8 cellular contexts compared by ENCODE assay signal in the genomic region with DNA sequence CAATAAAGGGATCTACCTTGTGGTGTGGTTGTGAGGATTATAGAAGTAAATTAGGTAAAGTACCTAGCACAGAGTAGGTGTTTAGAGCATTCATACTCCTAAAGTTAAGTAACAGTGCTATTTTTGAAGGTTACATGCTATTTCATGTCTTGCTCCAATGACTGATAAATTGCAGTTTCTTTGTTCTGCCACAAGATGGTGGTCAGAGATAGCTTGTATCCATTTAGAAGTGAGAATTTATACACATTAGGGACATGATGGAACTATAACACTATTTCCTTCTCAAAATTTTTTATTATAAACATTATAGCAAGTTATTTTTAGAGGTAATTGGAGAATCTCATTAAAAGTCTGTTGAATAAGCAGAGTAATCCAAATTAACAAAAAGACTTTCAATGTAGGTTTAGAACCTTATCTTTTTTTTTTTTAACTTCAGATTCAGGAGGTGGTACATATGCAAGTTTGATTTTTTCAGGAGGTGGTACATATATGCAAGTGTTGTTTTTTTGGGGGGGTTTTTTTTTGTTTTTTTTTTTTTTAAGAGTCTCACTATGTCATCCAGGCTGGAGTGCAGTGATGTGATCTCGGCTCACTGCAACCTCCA. TPM values are rescaled to one million over a fixed set of nuclear protein-coding genes. Genes with fewer than 3 reads are reported as not detected.
A peak's percentile ranks its signal among the peaks of the same experiment; 100 is the strongest.
DNase-seq lines count a peak whose midpoint lies in the region; ATAC-seq and TF ChIP-seq lines count a peak whose summit lies in the region.

No MANE protein-coding gene starts in this region.

- peak overlapping the region; percentile 34; the same call in 1 of the 2 replicates for H3K27ac ChIP-seq in RWPE1
- no peak overlapping the region for H3K27ac ChIP-seq in osteoblast (ENCODE audit: low read depth, low read length)

- POLR2A ChIA-PET in activated CD4-positive, alpha-beta T cell treated with anti-CD3 and anti-CD28 coated beads, Interleukin-2, amount 10 ng/mL, durations not matched to agents 7 days and 5 days (lab: Charles Lee): no interaction called here
- POLR2A ChIA-PET in RWPE1 (lab: Yijun Ruan, JAX; ENCODE audit: low non-redundant PET): no interaction called here

- H3K4me3 Mint-ChIP-seq in activated CD4-positive, alpha-beta T cell treated with anti-CD3 and anti-CD28 coated beads, Interleukin-2, amount 10 ng/mL, durations not matched to agents 7 days and 5 days: no peak overlapping the region

- H3K36me3 Mint-ChIP-seq in activated CD4-positive, alpha-beta T cell treated with anti-CD3 and anti-CD28 coated beads, Interleukin-2, amount 10 ng/mL, durations not matched to agents 7 days and 5 days (ENCODE audit: low read depth): peaks cover 22% of the 10 kb centered on the region

- no peaks in the 10 kb centered on the region for H3K9me3 Mint-ChIP-seq in activated CD4-positive, alpha-beta T cell treated with anti-CD3 and anti-CD28 coated beads, Interleukin-2, amount 10 ng/mL, durations not matched to agents 7 days and 5 days

- TF ChIP-seq CTCF in RWPE1 (conservative IDR thresholded peaks at IDR 0.05; ENCODE audit: low read depth) (peak; percentile 90), epithelial cell of proximal tubule (conservative IDR thresholded peaks at IDR 0.05; ENCODE audit: low read depth, low read length) (peak; percentile 65), osteoblast (IDR thresholded peaks at IDR 0.05; ENCODE audit: extremely low read depth, low read depth, low read length) (peak; percentile 70)

- H3K79me2 ChIP-seq in osteoblast (ENCODE audit: insufficient read depth, low read length): peaks cover 49% of the 10 kb centered on the region

- no peaks in the 10 kb centered on the region for H4K20me1 ChIP-seq in osteoblast (ENCODE audit: insufficient read depth, low read length)

- peak; percentile 74 for ATAC-seq in HG02852 (IDR thresholded peaks at IDR 0.05; ENCODE audit: unreplicated experiment)

- no peaks in the 10 kb centered on the region for H3K27me3 ChIP-seq in osteoblast (ENCODE audit: insufficient read depth, low read length)

- CTCF ChIA-PET in activated CD4-positive, alpha-beta T cell treated with anti-CD3 and anti-CD28 coated beads, Interleukin-2, amount 10 ng/mL, durations not matched to agents 7 days and 5 days (lab: Charles Lee): interaction anchor here (0.7 kb wide), 2 partner anchors 9 to 618 kb away, joined by 4 to 5 read pairs; no protein-coding TSS in a partner anchor
- CTCF ChIA-PET in RWPE1 (lab: Yijun Ruan, JAX): interaction anchor here (0.6 to 2.1 kb wide), 4 partner anchors 73 to 373 kb away, joined by 3 to 8 read pairs (median 4); no protein-coding TSS in a partner anchor

- H2AFZ ChIP-seq in osteoblast (ENCODE audit: low read length): no peak overlapping the region

- DNase-seq in activated CD4-positive, alpha-beta T cell treated with anti-CD3 and anti-CD28 coated beads, Interleukin-2, amount 10 ng/mL, durations not matched to agents 7 days and 5 days: peak; percentile 30
- DNase-seq in activated CD4-positive, alpha-beta T cell treated with anti-CD3 and anti-CD28 coated beads, Interleukin-2, amount 50 U/mL, for 4 hours: no peak
- DNase-seq in RWPE1 (ENCODE audit: low spot score) (peak; percentile 54), epithelial cell of proximal tubule (ENCODE audit: low read depth) (no peak), osteoblast (ENCODE audit: insufficient read length, low spot score, missing footprints) (no peak), GM19238 (ENCODE audit: insufficient read length, low spot score) (no peak), KG1 (lab: John Stamatoyannopoulos, UW) (no peak)

- peaks cover 27% of the 10 kb centered on the region for H3K4me1 Mint-ChIP-seq in activated CD4-positive, alpha-beta T cell treated with anti-CD3 and anti-CD28 coated beads, Interleukin-2, amount 10 ng/mL, durations not matched to agents 7 days and 5 days

- no peaks in the 10 kb centered on the region for H3K27me3 Mint-ChIP-seq in activated CD4-positive, alpha-beta T cell treated with anti-CD3 and anti-CD28 coated beads, Interleukin-2, amount 10 ng/mL, durations not matched to agents 7 days and 5 days

- no peak overlapping the region for H3K4me3 ChIP-seq in epithelial cell of proximal tubule (ENCODE audit: low read depth, low read length)
- no peak overlapping the region for H3K4me3 ChIP-seq in osteoblast (ENCODE audit: insufficient read depth, low read length)

- no peak overlapping the region for H3K27ac Mint-ChIP-seq in activated CD4-positive, alpha-beta T cell treated with anti-CD3 and anti-CD28 coated beads, Interleukin-2, amount 10 ng/mL, durations not matched to agents 7 days and 5 days

- H3K4me2 ChIP-seq in osteoblast (ENCODE audit: insufficient read depth, low read length): no peak overlapping the region

- H3K36me3 ChIP-seq in osteoblast (ENCODE audit: insufficient read depth, low read length): peaks cover 12% of the 10 kb centered on the region

- H3K4me1 ChIP-seq in osteoblast (ENCODE audit: insufficient read depth, low read length): peaks cover 5% of the 10 kb centered on the region

- H3K9me3 ChIP-seq in osteoblast (ENCODE audit: low read depth, low read length): no peaks in the 10 kb centered on the region

RNA-seq across cellular contexts. Expression of gene MTREX, which starts 17.1 kb away (rescaled TPM):
- total RNA-seq in activated CD4-positive, alpha-beta T cell treated with anti-CD3 and anti-CD28 coated beads, Interleukin-2, amount 10 ng/mL, durations not matched to agents 7 days and 5 days: 10 to 100 TPM; 71.8 to 76.1 TPM
- total RNA-seq in epithelial cell of proximal tubule (76.3 and 91.2 TPM in 2 replicates), osteoblast (63.6 and 73.8 TPM in 2 replicates)

RNA-seq across cellular contexts. Expression of gene DHX29, which starts 17.4 kb away (rescaled TPM):
- 10 to 100 TPM; 18.7 to 19.3 TPM for total RNA-seq in activated CD4-positive, alpha-beta T cell treated with anti-CD3 and anti-CD28 coated beads, Interleukin-2, amount 10 ng/mL, durations not matched to agents 7 days and 5 days
- 17.1 and 22.9 TPM in 2 replicates for total RNA-seq in epithelial cell of proximal tubule
- 36.8 and 38.4 TPM in 2 replicates for total RNA-seq in osteoblast

Comparison
In these comparisons a context has a peak if more than half of its experiments do, and no peak if none do; other contexts are left out.
1. DNase-seq: peak in activated CD4-positive, alpha-beta T cell treated with anti-CD3 and anti-CD28 coated beads, Interleukin-2, amount 10 ng/mL, durations not matched to agents 7 days and 5 days (single experiment) and RWPE1 (single experiment); none in activated CD4-positive, alpha-beta T cell treated with anti-CD3 and anti-CD28 coated beads, Interleukin-2, amount 50 U/mL, for 4 hours (0 of 2), epithelial cell of proximal tubule (single experiment), osteoblast (single experiment), GM19238 (single experiment) and KG1 (single experiment).
2. Peak in every context shown above with its lines, with median percentiles within 50 percentile points of each other: CTCF ChIP-seq.